27 cellular contexts compared by ENCODE assay signal in genomic region chr15:46127361-46127874, GRCh38.
DNase-seq lines count a peak whose midpoint lies in the region; TF ChIP-seq lines count a peak whose summit lies in the region.
"Had no signal": no experiment of that assay in that cellular context is flagged by ENCODE, and none has a peak within 500 bp of the region (broad histone marks: within the 10 kb centered on the region; RNA-seq: fewer than 3 reads in every experiment).

No MANE protein-coding gene starts in this region.

- H3K27me3 ChIP-seq in SJSA1 (replicated peaks) (no peaks in the 10 kb centered on the region), esophagus squamous epithelium (no peaks in the 10 kb centered on the region), H7 (ENCODE audit: control insufficient read depth, insufficient read depth, low read length) (no peaks in the 10 kb centered on the region)
- H3K27me3 ChIP-seq: ascending aorta, BLaER1, stomach, thyroid gland had no signal

- no peak for TF ChIP-seq POLR2A in esophagus squamous epithelium (IDR thresholded peaks at IDR 0.05)

- peaks cover 3% of the 10 kb centered on the region; the same call in 1 of the 2 replicates for H3K9me3 ChIP-seq in SJSA1 (replicated peaks)
- H3K9me3 ChIP-seq in esophagus squamous epithelium = peaks cover 0 to 19% (median 0%) of the 10 kb centered on the region in 3 donors
- H3K9me3 ChIP-seq: A549, thyroid gland had no signal

- TF ChIP-seq CTCF in AG10803 (conservative IDR thresholded peaks at IDR 0.05; ENCODE audit: low read length) (no peak), HFF-Myc (IDR thresholded peaks at IDR 0.05; ENCODE audit: low read depth, low read length, missing control alignments) (no peak), fibroblast of villous mesenchyme (IDR thresholded peaks at IDR 0.05; ENCODE audit: insufficient read depth, low read depth, low read length) (no peak), esophagus squamous epithelium (IDR thresholded peaks at IDR 0.05) (no peak)

- WGBS in esophagus squamous epithelium, 2 donors = 62 to 63% methylated on average over 3 of the region's 3 CpGs

- DNase-seq in AG10803 (ENCODE audit: low read depth) (peak; percentile 50), HFF-Myc (ENCODE audit: extremely low read depth, low read depth) (peak; percentile 3), SJSA1 (ENCODE audit: low read depth in 1 of 2, low spot score in 2 of 2) (peak in 1 of 2 experiments; percentile 63), fibroblast of villous mesenchyme (ENCODE audit: low read depth) (peak; percentile 12), NCI-H1048 (lab: John Stamatoyannopoulos, UW) (no peak), esophagus squamous epithelium (lab: John Stamatoyannopoulos, UW) (no peak), H7 (no peak)
- no peak for DNase-seq in activated CD4-positive, alpha-beta T cell treated with anti-CD3 and anti-CD28 coated beads for 1 hour
- DNase-seq: activated CD4-positive, alpha-beta T cell treated with anti-CD3 and anti-CD28 coated beads for 4 hours; activated naive CD8-positive, alpha-beta T cell treated with anti-CD3 and anti-CD28 coated beads for 36 hours; activated T-cell treated with anti-CD3 and anti-CD28 coated beads for 4 hours; left ventricle myocardium inferior; naive thymus-derived CD4-positive, alpha-beta T cell; NCI-H1105; NCI-H2081; NCI-H345; NCI-H774; psoas muscle; stimulated activated CD8-positive, alpha-beta memory T cell treated with anti-CD3 and anti-CD28 coated beads, Interleukin-4, amount 100 ng/mL, for 48 hours; stomach; thyroid gland had no signal

- H3K27ac ChIP-seq in SJSA1 (peak overlapping the region; percentile 94), esophagus squamous epithelium (no peak overlapping the region)
- H3K27ac ChIP-seq: A549, ascending aorta, BLaER1, HL-60, left ventricle myocardium inferior, psoas muscle, skin epidermis, stomach, thyroid gland had no signal

- no peaks in the 10 kb centered on the region for H3K36me3 ChIP-seq in SJSA1
- no peaks in the 10 kb centered on the region for H3K36me3 ChIP-seq in esophagus squamous epithelium
- no peaks in the 10 kb centered on the region for H3K36me3 ChIP-seq in H7 (replicated peaks; ENCODE audit: control insufficient read depth, insufficient read depth, low read length)
- H3K36me3 ChIP-seq: ascending aorta, BLaER1, left ventricle myocardium inferior, stomach, thyroid gland had no signal

- no peak overlapping the region for H3K4me3 ChIP-seq in AG10803 (ENCODE audit: low read length)
- no peak overlapping the region for H3K4me3 ChIP-seq in HFF-Myc (replicated peaks; ENCODE audit: low read depth, low read length)
- no peak overlapping the region for H3K4me3 ChIP-seq in SJSA1
- no peak overlapping the region for H3K4me3 ChIP-seq in fibroblast of villous mesenchyme (ENCODE audit: low read depth, low read length)
- no peak overlapping the region for H3K4me3 ChIP-seq in esophagus squamous epithelium
- H3K4me3 ChIP-seq in H7 (ENCODE audit: insufficient read depth, low read depth, low read length) = no peak overlapping the region
- H3K4me3 ChIP-seq: A549, ascending aorta, BLaER1, GM12878, left ventricle myocardium inferior, psoas muscle, skin epidermis, stomach, thyroid gland had no signal

- intact Hi-C loops in esophagus squamous epithelium (cut with DNase I) = no loop called here

- H3K4me1 ChIP-seq in SJSA1 (replicated peaks) = peaks cover 40% of the 10 kb centered on the region
- H3K4me1 ChIP-seq in esophagus squamous epithelium = no peaks in the 10 kb centered on the region
- H3K4me1 ChIP-seq: A549, ascending aorta, left ventricle myocardium inferior, psoas muscle, stomach, thyroid gland had no signal

Comparison
In these comparisons a context has a peak if more than half of its experiments do, and no peak if none do; other contexts are left out.
1. DNase-seq: peak in AG10803 (single experiment), HFF-Myc (single experiment) and fibroblast of villous mesenchyme (single experiment); none in NCI-H1048 (single experiment), esophagus squamous epithelium (single experiment), H7 (single experiment) and activated CD4-positive, alpha-beta T cell treated with anti-CD3 and anti-CD28 coated beads for 1 hour (single experiment).